ENCODE assay signal across 36 cellular contexts in genomic region chr20:62167474-62167873, GRCh38. TPM values are rescaled to one million over a fixed set of nuclear protein-coding genes. Genes with fewer than 3 reads are reported as not detected.
"Had no signal": no experiment of that assay in that cellular context is flagged by ENCODE, and none has a peak within 500 bp of the region (broad histone marks: within the 10 kb centered on the region; RNA-seq: fewer than 3 reads in every experiment).

No MANE protein-coding gene starts in this region.

- ATAC-seq: activated CD8-positive, alpha-beta memory T cell treated with anti-CD3 and anti-CD28 coated beads, Interleukin-2, amount 10 ng/mL, durations not matched to agents 7 days and 5 days; activated CD8-positive, alpha-beta T cell treated with anti-CD3 and anti-CD28 coated beads for 36 hours; activated naive CD4-positive, alpha-beta T cell treated with anti-CD3 and anti-CD28 coated beads, Interleukin-2, amount 50 U/mL, for 72 hours; activated T-cell treated with anti-CD3 and anti-CD28 coated beads, Interleukin-2, amount 50 U/mL, for 4 hours; activated T-cell treated with anti-CD3 and anti-CD28 coated beads, Interleukin-2, amount 50 U/mL, for 72 hours; activated T-helper 17 cell treated with anti-CD3 and anti-CD28 coated beads, Interleukin-2, amount 50 U/mL, for 72 hours; body of pancreas had no signal

- FAIRE-seq: astrocyte, TTC549 had no signal

- H3K4me1 ChIP-seq: adrenal gland, body of pancreas, breast epithelium had no signal

- H3K4me3 ChIP-seq: adrenal gland, body of pancreas, breast epithelium had no signal

- DNase-seq: activated B cell treated with CpG ODN at 0.5 μM for 24 hours; activated CD4-positive, alpha-beta memory T cell treated with anti-CD3 and anti-CD28 coated beads for 36 hours; activated CD4-positive, alpha-beta T cell treated with anti-CD3 and anti-CD28 coated beads for 4 hours; activated CD4-positive, alpha-beta T cell treated with anti-CD3 and anti-CD28 coated beads, Interleukin-2, amount 10 ng/mL, durations not matched to agents 24 days and 14 days; activated CD4-positive, alpha-beta T cell treated with anti-CD3 and anti-CD28 coated beads, Interleukin-2, amount 50 U/mL, for 1 hour; activated CD4-positive, alpha-beta T cell treated with anti-CD3 and anti-CD28 coated beads, Interleukin-2, amount 50 U/mL, for 4 hours; activated CD4-positive, CD25-positive, alpha-beta regulatory T cell treated with anti-CD3 and anti-CD28 coated beads, Interleukin-2, amount 50 U/mL, for 72 hours; activated CD8-positive, alpha-beta memory T cell treated with anti-CD3 and anti-CD28 coated beads, Interleukin-2, amount 10 ng/mL, durations not matched to agents 7 days and 5 days; activated CD8-positive, alpha-beta memory T cell treated with anti-CD3 and anti-CD28 coated beads, Interleukin-2, amount 50 U/mL, for 48 hours; activated CD8-positive, alpha-beta T cell treated with anti-CD3 and anti-CD28 coated beads for 36 hours; activated effector memory CD4-positive, alpha-beta T cell treated with anti-CD3 and anti-CD28 coated beads, Interleukin-2, amount 50 U/mL, for 16 hours; activated gamma-delta T cell treated with Interleukin-2 at 50 U/mL for 16 hours; activated naive CD4-positive, alpha-beta T cell; activated naive CD4-positive, alpha-beta T cell treated with anti-CD3 and anti-CD28 coated beads for 36 hours; activated naive CD4-positive, alpha-beta T cell treated with anti-CD3 and anti-CD28 coated beads, Interleukin-2, amount 50 U/mL, for 16 hours; activated naive CD8-positive, alpha-beta T cell treated with anti-CD3 and anti-CD28 coated beads for 36 hours; activated T-cell treated with anti-CD3 and anti-CD28 coated beads, Interleukin-2, amount 50 U/mL, for 1 hour; activated T-cell treated with anti-CD3 and anti-CD28 coated beads, Interleukin-2, amount 50 U/mL, for 4 hours; activated T-cell treated with anti-CD3 and anti-CD28 coated beads, Interleukin-2, amount 50 U/mL, for 72 hours; adrenal gland; amniotic stem cell; aorta; body of pancreas; brain microvascular endothelial cell; central memory CD4-positive, alpha-beta T cell; T-helper 1 cell; T-helper 2 cell; T-helper 9 cell had no signal

- H3K9me3 ChIP-seq: adrenal gland, body of pancreas, breast epithelium had no signal

- H3K27ac ChIP-seq: adrenal gland, body of pancreas, brain microvascular endothelial cell, breast epithelium, VCaP had no signal

- H3K27me3 ChIP-seq: adrenal gland, body of pancreas, brain microvascular endothelial cell, breast epithelium had no signal

RNA-seq across cellular contexts. Expression of gene HRH3, which starts 52.6 kb away (rescaled TPM):
- total RNA-seq: activated B cell treated with CpG ODN at 0.5 μM for 24 hours; activated CD4-positive, alpha-beta memory T cell treated with anti-CD3 and anti-CD28 coated beads for 36 hours; activated CD4-positive, alpha-beta T cell treated with anti-CD3 and anti-CD28 coated beads, Interleukin-2, amount 10 ng/mL, durations not matched to agents 24 days and 14 days; activated CD8-positive, alpha-beta memory T cell treated with anti-CD3 and anti-CD28 coated beads, Interleukin-2, amount 10 ng/mL, durations not matched to agents 7 days and 5 days; activated CD8-positive, alpha-beta T cell treated with anti-CD3 and anti-CD28 coated beads for 36 hours; activated naive CD4-positive, alpha-beta T cell treated with anti-CD3 and anti-CD28 coated beads for 36 hours; activated naive CD4-positive, alpha-beta T cell treated with anti-CD3 and anti-CD28 coated beads, Interleukin-2, amount 50 U/mL, for 72 hours; activated naive CD8-positive, alpha-beta T cell treated with anti-CD3 and anti-CD28 coated beads for 36 hours; activated T-cell treated with anti-CD3 and anti-CD28 coated beads, Interleukin-2, amount 50 U/mL, for 4 hours; activated T-cell treated with anti-CD3 and anti-CD28 coated beads, Interleukin-2, amount 50 U/mL, for 72 hours; activated T-helper 1 cell treated with anti-CD3 and anti-CD28 coated beads, Interleukin-12 subunit alpha, Interleukin-12 subunit beta, Interleukin-2, Interleukin-4 antibody, amounts not matched to agents 30 ng/mL and 10 ng/mL and 1 ng/mL, durations not matched to agents 14 hours and 24 hours and 36 hours; activated T-helper 17 cell treated with anti-CD3 and anti-CD28 coated beads, Interleukin-2, amount 50 U/mL, for 72 hours; aorta; breast epithelium; cardiac septum had no signal
- polyA plus RNA-seq: aorta had no signal
